Comparison of ENCODE assay signal across 8 cellular contexts in genomic region chr17:5585814-5586558, GRCh38. TPM values are rescaled to one million over a fixed set of nuclear protein-coding genes. Genes with fewer than 3 reads are reported as not detected.
A peak's percentile ranks its signal among the peaks of the same experiment; 100 is the strongest.
DNase-seq lines count a peak whose midpoint lies in the region; ATAC-seq and TF ChIP-seq lines count a peak whose summit lies in the region.

No MANE protein-coding gene starts in this region.

- peak overlapping the region; percentile 87 to 88 for H3K27ac ChIP-seq in uterus

- H3K27me3 Mint-ChIP-seq in T-helper 17 cell: no peaks in the 10 kb centered on the region
- H3K27me3 Mint-ChIP-seq in Caco-2 (ENCODE audit: insufficient read depth, unreplicated experiment): peaks cover 3% of the 10 kb centered on the region

- no peaks in the 10 kb centered on the region for H3K9me3 Mint-ChIP-seq in Caco-2 (ENCODE audit: unreplicated experiment)

- intact Hi-C loops in uterus (cut with DNase I; ENCODE audit: low total_unique reads): loop anchor here (5.0 kb wide), 1 partner anchor 841 kb away; no protein-coding TSS in a partner anchor
- intact Hi-C loops in Caco-2 (cut with micrococcal nuclease; ENCODE audit: unreplicated experiment): loop anchor here (2.0 to 5.0 kb wide), 2 partner anchors 693 to 836 kb away; no protein-coding TSS in a partner anchor

- H3K4me3 ChIP-seq in iPS-18c (ENCODE audit: insufficient read depth, low read depth, low read length) (peak overlapping the region; percentile 9; the same call in 1 of the 2 replicates), uterus (no peak overlapping the region), Caco-2 (ENCODE audit: low read depth, low read length) (no peak overlapping the region)

- H3K4me3 Mint-ChIP-seq in T-helper 17 cell (peak overlapping the region; percentile 78), Caco-2 (ENCODE audit: unreplicated experiment) (no peak overlapping the region)

- H3K36me3 ChIP-seq in uterus: no peaks in the 10 kb centered on the region
- no peaks in the 10 kb centered on the region for H3K36me3 ChIP-seq in Caco-2 (ENCODE audit: control insufficient read depth, insufficient read depth, low read length)

- peaks cover 41% of the 10 kb centered on the region for H3K4me1 Mint-ChIP-seq in T-helper 17 cell
- no peaks in the 10 kb centered on the region for H3K4me1 Mint-ChIP-seq in Caco-2 (ENCODE audit: low read depth, unreplicated experiment)

- peak overlapping the region; percentile 99 for H3K27ac Mint-ChIP-seq in T-helper 17 cell
- H3K27ac Mint-ChIP-seq in Caco-2 (ENCODE audit: unreplicated experiment): no peak overlapping the region

- TF ChIP-seq POLR2A in uterus (IDR thresholded peaks at IDR 0.05): no peak

- H3K4me1 ChIP-seq in uterus: peaks cover 0 to 17% of the 10 kb centered on the region in 2 donors
- H3K4me1 ChIP-seq in Caco-2: no peaks in the 10 kb centered on the region

- H3K9me3 ChIP-seq in T-helper 17 cell (ENCODE audit: control insufficient read depth, low read length, poor library complexity, severe bottlenecking) (no peaks in the 10 kb centered on the region), iPS-18c (ENCODE audit: control insufficient read depth, insufficient read depth, low read length) (no peaks in the 10 kb centered on the region), uterus (no peaks in the 10 kb centered on the region), Caco-2 (no peaks in the 10 kb centered on the region)

- H3K36me3 Mint-ChIP-seq in T-helper 17 cell (ENCODE audit: low read depth): peaks cover 3% of the 10 kb centered on the region
- no peaks in the 10 kb centered on the region for H3K36me3 Mint-ChIP-seq in Caco-2 (ENCODE audit: insufficient read depth, unreplicated experiment)

- DNase-seq in stimulated activated CD4-positive, alpha-beta T cell treated with anti-CD3 and anti-CD28 coated beads, Interleukin-4, amount 100 ng/mL, for 24 hours: peak; percentile 16
- no peak for DNase-seq in stimulated activated CD4-positive, alpha-beta T cell treated with anti-CD3 and anti-CD28 coated beads, Interleukin-4, amount 100 ng/mL, for 4 hours
- DNase-seq in T-helper 17 cell: no peak
- DNase-seq in uterus: no peak
- no peak for DNase-seq in iPS-NIHi7 (ENCODE audit: extremely low spot score)
- DNase-seq in Caco-2: no peak

- no peak for ATAC-seq in T-helper 17 cell
- no peak for ATAC-seq in HG03135 (IDR thresholded peaks at IDR 0.05; ENCODE audit: unreplicated experiment)

- H3K27me3 ChIP-seq in uterus (no peaks in the 10 kb centered on the region), Caco-2 (replicated peaks; ENCODE audit: control insufficient read depth, insufficient read depth, low read length) (no peaks in the 10 kb centered on the region)

- POLR2A ChIA-PET in Caco-2 (lab: Charles Lee): no interaction called here

- no TSS peak for BruUV-seq in Caco-2 (replicated peaks; lab: Mats Ljungman, UMichigan)

- TF ChIP-seq CTCF in uterus (IDR thresholded peaks at IDR 0.05) (no peak), Caco-2 (IDR thresholded peaks at IDR 0.05; ENCODE audit: insufficient read depth in 1 of 2, low read depth in 1 of 2, low read length in 1 of 2, severe bottlenecking in 1 of 2, unreplicated experiment in 1 of 2) (no peak)

- CTCF ChIA-PET in Caco-2 (lab: Charles Lee): no interaction called here

RNA-seq across cellular contexts. Expression of gene NLRP1, which starts 1.7 kb away (rescaled TPM):
- 100 to 1,000 TPM; 190 to 200 TPM for total RNA-seq in T-helper 17 cell
- total RNA-seq in uterus: 10 to 100 TPM; 13.8 to 78.3 (median 47.0) TPM
- 0.09 and 0.28 TPM in 2 replicates for total RNA-seq in Caco-2 (2022)

Comparison
In these comparisons a context has a peak if more than half of its experiments do, and no peak if none do; other contexts are left out.
1. RNA of gene NLRP1, which starts 1.7 kb away (total RNA-seq): 190 to 200 TPM in T-helper 17 cell and 13.8 to 78.3 TPM in uterus; 0.09 to 0.28 TPM in Caco-2; every median in the first group is over 10 times any median in the second.